ENCODE assay signal across 23 cellular contexts in genomic region chr13:83088858-83089257, GRCh38.
"Had no signal": no experiment of that assay in that cellular context is flagged by ENCODE, and none has a peak within 500 bp of the region (broad histone marks: within the 10 kb centered on the region; RNA-seq: fewer than 3 reads in every experiment).

No MANE protein-coding gene starts in this region.

- DNase-seq: natural killer cell; occipital lobe; ovary; psoas muscle; right lobe of liver; sigmoid colon; small intestine; stimulated activated CD4-positive, alpha-beta T cell treated with anti-CD3 and anti-CD28 coated beads, Interleukin-15, amount 100 ng/mL, for 24 hours; stimulated activated CD4-positive, alpha-beta T cell treated with anti-CD3 and anti-CD28 coated beads, Interleukin-2, amount 100 ng/mL, for 24 hours; stimulated activated CD4-positive, alpha-beta T cell treated with anti-CD3 and anti-CD28 coated beads, Interleukin-2, amount 100 ng/mL, for 48 hours; stimulated activated CD4-positive, alpha-beta T cell treated with anti-CD3 and anti-CD28 coated beads, Interleukin-4, amount 100 ng/mL, for 24 hours; stimulated activated naive B cell treated with anti-CD40 and anti-IgM and Interleukin-4, amounts not matched to agents 10 μg/mL and 1 μg/mL and 100 μg/mL, for 72 hours; stimulated activated naive CD4-positive, alpha-beta T cell treated with Interleukin-2 at 50 U/mL for 16 hours; stomach; thyroid gland; transverse colon; upper lobe of right lung; uterus had no signal

- FAIRE-seq: small intestine had no signal

- H3K4me1 ChIP-seq: neural progenitor cell, parathyroid adenoma, psoas muscle, right lobe of liver, stomach, thyroid gland, transverse colon, upper lobe of right lung, uterus had no signal

- H3K9me3 ChIP-seq: ovary, psoas muscle, right lobe of liver, thyroid gland, upper lobe of right lung, uterus had no signal

- H3K9ac ChIP-seq: neural progenitor cell, parathyroid adenoma had no signal

- H3K4me3 ChIP-seq: neural progenitor cell, ovary, psoas muscle, right lobe of liver, sigmoid colon, stomach, thoracic aorta, thyroid gland, transverse colon, upper lobe of right lung, uterus had no signal

- H3K4me2 ChIP-seq: neural progenitor cell had no signal

- H2AFZ ChIP-seq: neural progenitor cell, parathyroid adenoma had no signal

- ATAC-seq: natural killer cell; psoas muscle; right cardiac atrium; right lobe of liver; stimulated activated effector memory CD8-positive, alpha-beta T cell treated with anti-CD3 and anti-CD28 coated beads, Interleukin-12 subunit alpha, Interleukin-12 subunit beta, amount 100 ng/mL, for 72 hours; stimulated activated naive B cell treated with anti-CD40 and anti-IgM and Interleukin-4, amounts not matched to agents 10 μg/mL and 1 μg/mL and 100 μg/mL, for 72 hours; upper lobe of right lung had no signal

- H3K27me3 ChIP-seq: neural progenitor cell, ovary, right lobe of liver, sigmoid colon, stomach, thyroid gland, transverse colon, upper lobe of right lung, uterus had no signal

- H3K79me2 ChIP-seq: parathyroid adenoma had no signal

- H3K27ac ChIP-seq: neural progenitor cell, ovary, parathyroid adenoma, psoas muscle, right lobe of liver, sigmoid colon, stomach, thoracic aorta, thyroid gland, transverse colon, upper lobe of right lung, uterus had no signal

- H3K36me3 ChIP-seq: neural progenitor cell, ovary, right lobe of liver, sigmoid colon, stomach, thoracic aorta, thyroid gland, transverse colon, upper lobe of right lung, uterus had no signal
